In the genomic region with DNA sequence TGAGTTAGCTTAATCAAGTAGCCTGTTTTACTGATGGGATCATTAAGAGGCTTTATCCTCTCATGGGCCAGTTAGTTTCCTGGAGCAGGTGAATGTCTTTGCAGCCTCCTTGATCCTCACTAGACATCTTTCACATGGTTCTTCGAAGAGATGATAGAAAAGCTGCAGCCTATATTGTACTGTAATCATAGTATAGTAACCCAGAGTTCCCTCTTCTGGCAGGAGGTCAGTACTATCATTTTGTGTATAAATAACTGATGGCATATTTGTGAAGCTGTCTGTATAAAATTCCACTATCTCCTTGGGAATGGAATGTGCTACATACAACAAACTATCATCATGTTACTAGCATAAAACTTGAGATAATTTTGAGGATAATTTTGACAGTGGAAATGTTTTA, we compare ENCODE assay signal across 18 cellular contexts.
DNase-seq lines count a peak whose midpoint lies in the region; ATAC-seq and TF ChIP-seq lines count a peak whose summit lies in the region.
"Had no signal": no experiment of that assay in that cellular context is flagged by ENCODE, and none has a peak within 500 bp of the region (broad histone marks: within the 10 kb centered on the region; RNA-seq: fewer than 3 reads in every experiment).

No MANE protein-coding gene starts in this region.

- TF ChIP-seq CTCF in A673 (conservative IDR thresholded peaks at IDR 0.05; ENCODE audit: low read depth, low read length): no peak; the same call in 1 of the 2 replicates
- peak; percentile 6 for TF ChIP-seq CTCF in astrocyte of the spinal cord (IDR thresholded peaks at IDR 0.05; ENCODE audit: low read depth, low read length)

- DNase-seq in A673 (ENCODE audit: low spot score) (peak; percentile 10), ELR (ENCODE audit: low read depth) (peak; percentile 20), NCI-H226 (peak; percentile 39), astrocyte of the spinal cord (ENCODE audit: low read depth, low spot score) (no peak), NCI-H187 treated with DMSO at 0.1 percent for 48 hours (lab: John Stamatoyannopoulos, UW) (no peak)
- DNase-seq in activated naive CD4-positive, alpha-beta T cell (lab: John Stamatoyannopoulos, UW): no peak
- DNase-seq in activated T-cell treated with anti-CD3 and anti-CD28 coated beads, Interleukin-2, amount 50 U/mL, for 48 hours: no peak
- DNase-seq: activated CD4-positive, alpha-beta T cell treated with anti-CD3 and anti-CD28 coated beads for 4 hours; body of pancreas; left lung; MM.1S; naive B cell; NCI-H526; right cardiac atrium; T-helper 1 cell had no signal

- H3K4me3 ChIP-seq in A673 (ENCODE audit: low read depth, low read length, poor library complexity, severe bottlenecking) (no peak overlapping the region), astrocyte of the spinal cord (ENCODE audit: low read depth, low read length) (no peak overlapping the region)
- H3K4me3 ChIP-seq: BLaER1 treated with 17β-estradiol and CSF1 and Interleukin-3, amounts not matched to agents 10 nM and 100 nM; body of pancreas; left lung had no signal

- in situ Hi-C loops in astrocyte of the spinal cord (cut with HindIII; ENCODE audit: low sequenced_read_pairs): no loop called here

- CTCF ChIA-PET in A673 (lab: Charles Lee): interaction anchor here (0.6 kb wide), 1 partner anchor 172 kb away, joined by 3 read pairs; no protein-coding TSS in a partner anchor

- H3K27me3 ChIP-seq in A673 (replicated peaks; ENCODE audit: insufficient read depth, low read depth, low read length, poor library complexity): no peaks in the 10 kb centered on the region
- H3K27me3 ChIP-seq: BLaER1 treated with 17β-estradiol and CSF1 and Interleukin-3, amounts not matched to agents 10 nM and 100 nM; body of pancreas; left lung had no signal

- no peak for ATAC-seq in GM19397 (IDR thresholded peaks at IDR 0.05; ENCODE audit: unreplicated experiment)
- ATAC-seq: activated T-helper 17 cell treated with anti-CD3 and anti-CD28 coated beads, Interleukin-2, amount 50 U/mL, for 72 hours; body of pancreas; left lung; right cardiac atrium had no signal

- BruUV-seq in A673 (replicated peaks; lab: Mats Ljungman, UMichigan): no TSS peak

- no peaks in the 10 kb centered on the region for H3K4me1 ChIP-seq in A673 (ENCODE audit: insufficient read depth, low read length, poor library complexity, severe bottlenecking)
- H3K4me1 ChIP-seq: BLaER1 treated with 17β-estradiol and CSF1 and Interleukin-3, amounts not matched to agents 10 nM and 100 nM; body of pancreas; left lung had no signal

- POLR2A ChIA-PET in A673 (lab: Charles Lee; ENCODE audit: low non-redundant PET): no interaction called here

- H3K27ac ChIP-seq in A673 (ENCODE audit: low read depth, low read length, poor library complexity, severe bottlenecking): no peak overlapping the region
- H3K27ac ChIP-seq: BLaER1 treated with 17β-estradiol and CSF1 and Interleukin-3, amounts not matched to agents 10 nM and 100 nM; body of pancreas; left lung had no signal

- intact Hi-C loops in A673 (cut with micrococcal nuclease; ENCODE audit: unreplicated experiment): no loop called here

- H3K9me3 ChIP-seq in A673 (ENCODE audit: low read depth, low read length, poor library complexity, severe bottlenecking): no peaks in the 10 kb centered on the region
- H3K9me3 ChIP-seq: body of pancreas, left lung had no signal

- H3K36me3 ChIP-seq in A673 (ENCODE audit: insufficient read depth, low read length, poor library complexity, severe bottlenecking): no peaks in the 10 kb centered on the region
- H3K36me3 ChIP-seq: BLaER1 treated with 17β-estradiol and CSF1 and Interleukin-3, amounts not matched to agents 10 nM and 100 nM; left lung had no signal

Comparison
In these comparisons a context has a peak if more than half of its experiments do, and no peak if none do; other contexts are left out.
1. DNase-seq: peak in A673 (single experiment), ELR (single experiment) and NCI-H226 (single experiment); none in astrocyte of the spinal cord (single experiment), activated naive CD4-positive, alpha-beta T cell (0 of 4), activated T-cell treated with anti-CD3 and anti-CD28 coated beads, Interleukin-2, amount 50 U/mL, for 48 hours (0 of 2) and NCI-H187 treated with DMSO at 0.1 percent for 48 hours (single experiment).